ENCODE assay signal across 1 cellular context in genomic region chr19:18171605-18172327, GRCh38.
TF ChIP-seq lines count a peak whose summit lies in the region.

No MANE protein-coding gene starts in this region.

TF ChIP-seq in K562, 482 proteins besides CTCF, POLR2A, EP300 and RAD21 (continues in another document):
- TF ChIP-seq, protein P1, sequence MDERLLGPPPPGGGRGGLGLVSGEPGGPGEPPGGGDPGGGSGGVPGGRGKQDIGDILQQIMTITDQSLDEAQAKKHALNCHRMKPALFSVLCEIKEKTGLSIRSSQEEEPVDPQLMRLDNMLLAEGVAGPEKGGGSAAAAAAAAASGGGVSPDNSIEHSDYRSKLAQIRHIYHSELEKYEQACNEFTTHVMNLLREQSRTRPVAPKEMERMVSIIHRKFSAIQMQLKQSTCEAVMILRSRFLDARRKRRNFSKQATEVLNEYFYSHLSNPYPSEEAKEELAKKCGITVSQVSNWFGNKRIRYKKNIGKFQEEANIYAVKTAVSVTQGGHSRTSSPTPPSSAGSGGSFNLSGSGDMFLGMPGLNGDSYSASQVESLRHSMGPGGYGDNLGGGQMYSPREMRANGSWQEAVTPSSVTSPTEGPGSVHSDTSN (CRISPR knock-in tag; IDR thresholded peaks at IDR 0.05; ENCODE audit: low read depth), result no peak
- TF ChIP-seq, protein P1 (tag; conservative IDR thresholded peaks at IDR 0.05; ENCODE audit: low read depth), result no peak
- TF ChIP-seq COPS2 (conservative IDR thresholded peaks at IDR 0.05) (no peak), MYBL2 (IDR thresholded peaks at IDR 0.05; ENCODE audit: low read depth) (no peak), MYBL2 (CRISPR knock-in tag; IDR thresholded peaks at IDR 0.05; ENCODE audit: borderline replicate concordance) (no peak), HDAC2 (IDR thresholded peaks at IDR 0.05) (peak; percentile 58), JUND (IDR thresholded peaks at IDR 0.05; ENCODE audit: borderline replicate concordance, low read depth, low read length) (no peak), JUND (tag; IDR thresholded peaks at IDR 0.05; ENCODE audit: borderline replicate concordance, low read depth, low read length) (0 out of 3 replicates have a peak, but pooled peaks have one; percentile 19), BCOR (IDR thresholded peaks at IDR 0.05) (peak; percentile 95), SP2 (IDR thresholded peaks at IDR 0.05; ENCODE audit: extremely low read depth, low read depth, low read length, poor library complexity, severe bottlenecking) (no peak), ZNF12 (CRISPR knock-in tag; IDR thresholded peaks at IDR 0.05) (no peak), ZNF655 (CRISPR knock-in tag; IDR thresholded peaks at IDR 0.05) (no peak), ETS1 (conservative IDR thresholded peaks at IDR 0.05; ENCODE audit: control insufficient read depth, low read depth, low read length) (no peak), NFRKB (IDR thresholded peaks at IDR 0.05; ENCODE audit: low read depth) (no peak), ZNF408 (CRISPR knock-in tag; IDR thresholded peaks at IDR 0.05; ENCODE audit: low read depth) (no peak), CC2D1A (IDR thresholded peaks at IDR 0.05) (no peak), ZNF282 (CRISPR knock-in tag; IDR thresholded peaks at IDR 0.05) (no peak), HMG20B (CRISPR knock-in tag; IDR thresholded peaks at IDR 0.05) (no peak), SRSF7 (optimal IDR thresholded peaks at IDR 0.05; ENCODE audit: low read depth, low read length) (no peak), ZSCAN32 (CRISPR knock-in tag; IDR thresholded peaks at IDR 0.05) (no peak), SRF (CRISPR knock-in tag; IDR thresholded peaks at IDR 0.05) (no peak), NFIC (IDR thresholded peaks at IDR 0.05) (peak; percentile 84), AFF1 (IDR thresholded peaks at IDR 0.05; ENCODE audit: low read depth in 1 of 2, partially characterized antibody in 2 of 2) (no peak), CBX3 (IDR thresholded peaks at IDR 0.05; ENCODE audit: borderline replicate concordance in 1 of 2, low read length in 2 of 2) (0 out of 3 replicates have a peak, but pooled peaks of 1 of the 2 experiments have one; percentile 4), CREM (IDR thresholded peaks at IDR 0.05; ENCODE audit: low read depth) (peak; percentile 73; the same call in 1 of the 2 replicates), ZNF165 (CRISPR knock-in tag; IDR thresholded peaks at IDR 0.05; ENCODE audit: borderline replicate concordance) (no peak), U2AF2 (optimal IDR thresholded peaks at IDR 0.05; ENCODE audit: low read depth, low read length) (no peak), HBP1 (CRISPR knock-in tag; IDR thresholded peaks at IDR 0.05) (no peak)
- TF ChIP-seq, protein P2, sequence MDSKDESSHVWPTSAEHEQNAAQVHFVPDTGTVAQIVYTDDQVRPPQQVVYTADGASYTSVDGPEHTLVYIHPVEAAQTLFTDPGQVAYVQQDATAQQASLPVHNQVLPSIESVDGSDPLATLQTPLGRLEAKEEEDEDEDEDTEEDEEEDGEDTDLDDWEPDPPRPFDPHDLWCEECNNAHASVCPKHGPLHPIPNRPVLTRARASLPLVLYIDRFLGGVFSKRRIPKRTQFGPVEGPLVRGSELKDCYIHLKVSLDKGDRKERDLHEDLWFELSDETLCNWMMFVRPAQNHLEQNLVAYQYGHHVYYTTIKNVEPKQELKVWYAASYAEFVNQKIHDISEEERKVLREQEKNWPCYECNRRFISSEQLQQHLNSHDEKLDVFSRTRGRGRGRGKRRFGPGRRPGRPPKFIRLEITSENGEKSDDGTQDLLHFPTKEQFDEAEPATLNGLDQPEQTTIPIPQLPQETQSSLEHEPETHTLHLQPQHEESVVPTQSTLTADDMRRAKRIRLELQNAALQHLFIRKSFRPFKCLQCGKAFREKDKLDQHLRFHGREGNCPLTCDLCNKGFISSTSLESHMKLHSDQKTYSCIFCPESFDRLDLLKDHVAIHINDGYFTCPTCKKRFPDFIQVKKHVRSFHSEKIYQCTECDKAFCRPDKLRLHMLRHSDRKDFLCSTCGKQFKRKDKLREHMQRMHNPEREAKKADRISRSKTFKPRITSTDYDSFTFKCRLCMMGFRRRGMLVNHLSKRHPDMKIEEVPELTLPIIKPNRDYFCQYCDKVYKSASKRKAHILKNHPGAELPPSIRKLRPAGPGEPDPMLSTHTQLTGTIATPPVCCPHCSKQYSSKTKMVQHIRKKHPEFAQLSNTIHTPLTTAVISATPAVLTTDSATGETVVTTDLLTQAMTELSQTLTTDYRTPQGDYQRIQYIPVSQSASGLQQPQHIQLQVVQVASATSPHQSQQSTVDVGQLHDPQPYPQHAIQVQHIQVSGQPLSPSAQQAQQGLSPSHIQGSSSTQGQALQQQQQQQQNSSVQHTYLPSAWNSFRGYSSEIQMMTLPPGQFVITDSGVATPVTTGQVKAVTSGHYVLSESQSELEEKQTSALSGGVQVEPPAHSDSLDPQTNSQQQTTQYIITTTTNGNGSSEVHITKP (IDR thresholded peaks at IDR 0.05; ENCODE audit: partially characterized antibody), result peak; percentile 87
- TF ChIP-seq, protein P3, sequence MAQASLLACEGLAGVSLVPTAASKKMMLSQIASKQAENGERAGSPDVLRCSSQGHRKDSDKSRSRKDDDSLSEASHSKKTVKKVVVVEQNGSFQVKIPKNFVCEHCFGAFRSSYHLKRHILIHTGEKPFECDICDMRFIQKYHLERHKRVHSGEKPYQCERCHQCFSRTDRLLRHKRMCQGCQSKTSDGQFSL (CRISPR knock-in tag; IDR thresholded peaks at IDR 0.05), result peak; percentile 83
- TF ChIP-seq, protein P3 (tag; IDR thresholded peaks at IDR 0.05), result no peak
- TF ChIP-seq, protein P4, sequence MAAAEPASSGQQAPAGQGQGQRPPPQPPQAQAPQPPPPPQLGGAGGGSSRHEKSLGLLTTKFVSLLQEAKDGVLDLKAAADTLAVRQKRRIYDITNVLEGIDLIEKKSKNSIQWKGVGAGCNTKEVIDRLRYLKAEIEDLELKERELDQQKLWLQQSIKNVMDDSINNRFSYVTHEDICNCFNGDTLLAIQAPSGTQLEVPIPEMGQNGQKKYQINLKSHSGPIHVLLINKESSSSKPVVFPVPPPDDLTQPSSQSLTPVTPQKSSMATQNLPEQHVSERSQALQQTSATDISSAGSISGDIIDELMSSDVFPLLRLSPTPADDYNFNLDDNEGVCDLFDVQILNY (CRISPR knock-in tag; IDR thresholded peaks at IDR 0.05), result no peak
